ENCODE assay signal across 1 cellular context in genomic region chr20:50416269-50416863, GRCh38.
TF ChIP-seq lines count a peak whose summit lies in the region.

No MANE protein-coding gene starts in this region.

TF ChIP-seq in HepG2, 621 proteins besides CTCF, POLR2A, EP300 and RAD21 (continued from another document):
- TF ChIP-seq, protein P1, sequence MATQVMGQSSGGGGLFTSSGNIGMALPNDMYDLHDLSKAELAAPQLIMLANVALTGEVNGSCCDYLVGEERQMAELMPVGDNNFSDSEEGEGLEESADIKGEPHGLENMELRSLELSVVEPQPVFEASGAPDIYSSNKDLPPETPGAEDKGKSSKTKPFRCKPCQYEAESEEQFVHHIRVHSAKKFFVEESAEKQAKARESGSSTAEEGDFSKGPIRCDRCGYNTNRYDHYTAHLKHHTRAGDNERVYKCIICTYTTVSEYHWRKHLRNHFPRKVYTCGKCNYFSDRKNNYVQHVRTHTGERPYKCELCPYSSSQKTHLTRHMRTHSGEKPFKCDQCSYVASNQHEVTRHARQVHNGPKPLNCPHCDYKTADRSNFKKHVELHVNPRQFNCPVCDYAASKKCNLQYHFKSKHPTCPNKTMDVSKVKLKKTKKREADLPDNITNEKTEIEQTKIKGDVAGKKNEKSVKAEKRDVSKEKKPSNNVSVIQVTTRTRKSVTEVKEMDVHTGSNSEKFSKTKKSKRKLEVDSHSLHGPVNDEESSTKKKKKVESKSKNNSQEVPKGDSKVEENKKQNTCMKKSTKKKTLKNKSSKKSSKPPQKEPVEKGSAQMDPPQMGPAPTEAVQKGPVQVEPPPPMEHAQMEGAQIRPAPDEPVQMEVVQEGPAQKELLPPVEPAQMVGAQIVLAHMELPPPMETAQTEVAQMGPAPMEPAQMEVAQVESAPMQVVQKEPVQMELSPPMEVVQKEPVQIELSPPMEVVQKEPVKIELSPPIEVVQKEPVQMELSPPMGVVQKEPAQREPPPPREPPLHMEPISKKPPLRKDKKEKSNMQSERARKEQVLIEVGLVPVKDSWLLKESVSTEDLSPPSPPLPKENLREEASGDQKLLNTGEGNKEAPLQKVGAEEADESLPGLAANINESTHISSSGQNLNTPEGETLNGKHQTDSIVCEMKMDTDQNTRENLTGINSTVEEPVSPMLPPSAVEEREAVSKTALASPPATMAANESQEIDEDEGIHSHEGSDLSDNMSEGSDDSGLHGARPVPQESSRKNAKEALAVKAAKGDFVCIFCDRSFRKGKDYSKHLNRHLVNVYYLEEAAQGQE (IDR thresholded peaks at IDR 0.05; ENCODE audit: borderline replicate concordance in 1 of 2, low read depth in 1 of 2, low read length in 2 of 2): no peak
- TF ChIP-seq, protein P2, sequence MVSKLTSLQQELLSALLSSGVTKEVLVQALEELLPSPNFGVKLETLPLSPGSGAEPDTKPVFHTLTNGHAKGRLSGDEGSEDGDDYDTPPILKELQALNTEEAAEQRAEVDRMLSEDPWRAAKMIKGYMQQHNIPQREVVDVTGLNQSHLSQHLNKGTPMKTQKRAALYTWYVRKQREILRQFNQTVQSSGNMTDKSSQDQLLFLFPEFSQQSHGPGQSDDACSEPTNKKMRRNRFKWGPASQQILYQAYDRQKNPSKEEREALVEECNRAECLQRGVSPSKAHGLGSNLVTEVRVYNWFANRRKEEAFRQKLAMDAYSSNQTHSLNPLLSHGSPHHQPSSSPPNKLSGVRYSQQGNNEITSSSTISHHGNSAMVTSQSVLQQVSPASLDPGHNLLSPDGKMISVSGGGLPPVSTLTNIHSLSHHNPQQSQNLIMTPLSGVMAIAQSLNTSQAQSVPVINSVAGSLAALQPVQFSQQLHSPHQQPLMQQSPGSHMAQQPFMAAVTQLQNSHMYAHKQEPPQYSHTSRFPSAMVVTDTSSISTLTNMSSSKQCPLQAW (CRISPR knock-in tag; IDR thresholded peaks at IDR 0.05): 0 out of 2 replicates have a peak, but pooled peaks have one; percentile 46
- TF ChIP-seq ZNF414 (CRISPR knock-in tag; IDR thresholded peaks at IDR 0.05) (no peak), ZNF703 (CRISPR knock-in tag; IDR thresholded peaks at IDR 0.05; ENCODE audit: borderline replicate concordance) (no peak; the same call in 1 of the 2 replicates), ZNF747 (CRISPR knock-in tag; IDR thresholded peaks at IDR 0.05; ENCODE audit: borderline replicate concordance) (no peak), NFIB (CRISPR knock-in tag; IDR thresholded peaks at IDR 0.05; ENCODE audit: borderline replicate concordance) (no peak), ZNF33B (CRISPR knock-in tag; IDR thresholded peaks at IDR 0.05) (no peak; the same call in 1 of the 2 replicates), ISX (CRISPR knock-in tag; conservative IDR thresholded peaks at IDR 0.05) (no peak), XBP1 (CRISPR knock-in tag; IDR thresholded peaks at IDR 0.05) (no peak), ZNF317 (CRISPR knock-in tag; IDR thresholded peaks at IDR 0.05) (no peak), ETV6 (CRISPR knock-in tag; conservative IDR thresholded peaks at IDR 0.05) (0 out of 2 replicates have a peak, but pooled peaks have one; percentile 38), PHB2 (IDR thresholded peaks at IDR 0.05; ENCODE audit: partially characterized antibody) (no peak), NR0B2 (CRISPR knock-in tag; IDR thresholded peaks at IDR 0.05) (no peak), ZNF572 (CRISPR knock-in tag; IDR thresholded peaks at IDR 0.05) (0 out of 2 replicates have a peak, but pooled peaks have one; percentile 65), SRSF9 (IDR thresholded peaks at IDR 0.05; ENCODE audit: borderline replicate concordance, insufficient read depth, low read depth, low read length, poor library complexity, severe bottlenecking) (no peak), KDM5B (CRISPR knock-in tag; IDR thresholded peaks at IDR 0.05; ENCODE audit: borderline replicate concordance) (no peak), MAFK (conservative IDR thresholded peaks at IDR 0.05 in 1 of 2, IDR thresholded peaks at IDR 0.05 in 1 of 2; ENCODE audit: low read length in 2 of 2) (no peak), BRF2 (CRISPR knock-in tag; IDR thresholded peaks at IDR 0.05) (no peak), ZNF552 (CRISPR knock-in tag; IDR thresholded peaks at IDR 0.05; ENCODE audit: borderline replicate concordance) (no peak), THAP9 (CRISPR knock-in tag; IDR thresholded peaks at IDR 0.05; ENCODE audit: borderline replicate concordance) (no peak; the same call in 1 of the 2 replicates), FIP1L1 (IDR thresholded peaks at IDR 0.05; ENCODE audit: borderline replicate concordance, insufficient read depth, low read depth, low read length) (no peak), ZNF484 (CRISPR knock-in tag; IDR thresholded peaks at IDR 0.05; ENCODE audit: borderline replicate concordance, low read depth) (no peak), POLR2AphosphoS2 (IDR thresholded peaks at IDR 0.05; ENCODE audit: low read depth, low read length) (no peak), SIN3B (IDR thresholded peaks at IDR 0.05; ENCODE audit: low read length) (no peak), SNAI1 (CRISPR knock-in tag; IDR thresholded peaks at IDR 0.05; ENCODE audit: borderline replicate concordance) (no peak), MEIS1 (CRISPR knock-in tag; IDR thresholded peaks at IDR 0.05; ENCODE audit: borderline replicate concordance) (no peak), POLR2AphosphoS5 (IDR thresholded peaks at IDR 0.05; ENCODE audit: low read depth, low read length) (no peak), PCBP2 (optimal IDR thresholded peaks at IDR 0.05; ENCODE audit: low read depth, low read length, poor library complexity, severe bottlenecking) (no peak)
- TF ChIP-seq, protein P3, sequence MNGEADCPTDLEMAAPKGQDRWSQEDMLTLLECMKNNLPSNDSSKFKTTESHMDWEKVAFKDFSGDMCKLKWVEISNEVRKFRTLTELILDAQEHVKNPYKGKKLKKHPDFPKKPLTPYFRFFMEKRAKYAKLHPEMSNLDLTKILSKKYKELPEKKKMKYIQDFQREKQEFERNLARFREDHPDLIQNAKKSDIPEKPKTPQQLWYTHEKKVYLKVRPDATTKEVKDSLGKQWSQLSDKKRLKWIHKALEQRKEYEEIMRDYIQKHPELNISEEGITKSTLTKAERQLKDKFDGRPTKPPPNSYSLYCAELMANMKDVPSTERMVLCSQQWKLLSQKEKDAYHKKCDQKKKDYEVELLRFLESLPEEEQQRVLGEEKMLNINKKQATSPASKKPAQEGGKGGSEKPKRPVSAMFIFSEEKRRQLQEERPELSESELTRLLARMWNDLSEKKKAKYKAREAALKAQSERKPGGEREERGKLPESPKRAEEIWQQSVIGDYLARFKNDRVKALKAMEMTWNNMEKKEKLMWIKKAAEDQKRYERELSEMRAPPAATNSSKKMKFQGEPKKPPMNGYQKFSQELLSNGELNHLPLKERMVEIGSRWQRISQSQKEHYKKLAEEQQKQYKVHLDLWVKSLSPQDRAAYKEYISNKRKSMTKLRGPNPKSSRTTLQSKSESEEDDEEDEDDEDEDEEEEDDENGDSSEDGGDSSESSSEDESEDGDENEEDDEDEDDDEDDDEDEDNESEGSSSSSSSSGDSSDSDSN (CRISPR knock-in tag; IDR thresholded peaks at IDR 0.05): no peak
- TF ChIP-seq, protein P4, sequence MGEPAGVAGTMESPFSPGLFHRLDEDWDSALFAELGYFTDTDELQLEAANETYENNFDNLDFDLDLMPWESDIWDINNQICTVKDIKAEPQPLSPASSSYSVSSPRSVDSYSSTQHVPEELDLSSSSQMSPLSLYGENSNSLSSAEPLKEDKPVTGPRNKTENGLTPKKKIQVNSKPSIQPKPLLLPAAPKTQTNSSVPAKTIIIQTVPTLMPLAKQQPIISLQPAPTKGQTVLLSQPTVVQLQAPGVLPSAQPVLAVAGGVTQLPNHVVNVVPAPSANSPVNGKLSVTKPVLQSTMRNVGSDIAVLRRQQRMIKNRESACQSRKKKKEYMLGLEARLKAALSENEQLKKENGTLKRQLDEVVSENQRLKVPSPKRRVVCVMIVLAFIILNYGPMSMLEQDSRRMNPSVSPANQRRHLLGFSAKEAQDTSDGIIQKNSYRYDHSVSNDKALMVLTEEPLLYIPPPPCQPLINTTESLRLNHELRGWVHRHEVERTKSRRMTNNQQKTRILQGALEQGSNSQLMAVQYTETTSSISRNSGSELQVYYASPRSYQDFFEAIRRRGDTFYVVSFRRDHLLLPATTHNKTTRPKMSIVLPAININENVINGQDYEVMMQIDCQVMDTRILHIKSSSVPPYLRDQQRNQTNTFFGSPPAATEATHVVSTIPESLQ (CRISPR knock-in tag; conservative IDR thresholded peaks at IDR 0.05): no peak
- TF ChIP-seq, protein P5, sequence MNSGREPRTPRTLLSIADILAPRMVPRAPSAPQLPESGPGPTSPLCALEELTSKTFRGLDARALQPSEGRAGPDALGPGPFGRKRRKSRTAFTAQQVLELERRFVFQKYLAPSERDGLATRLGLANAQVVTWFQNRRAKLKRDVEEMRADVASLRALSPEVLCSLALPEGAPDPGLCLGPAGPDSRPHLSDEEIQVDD (CRISPR knock-in tag; IDR thresholded peaks at IDR 0.05; ENCODE audit: borderline replicate concordance): no peak
